26 cellular contexts compared by ENCODE assay signal in genomic region chr22:35152316-35152715, GRCh38.
"Had no signal": no experiment of that assay in that cellular context is flagged by ENCODE, and none has a peak within 500 bp of the region (broad histone marks: within the 10 kb centered on the region; RNA-seq: fewer than 3 reads in every experiment).

No MANE protein-coding gene starts in this region.

- H3K27me3 Mint-ChIP-seq: activated CD8-positive, alpha-beta memory T cell treated with anti-CD3 and anti-CD28 coated beads, Interleukin-2, amount 10 ng/mL, durations not matched to agents 7 days and 5 days had no signal

- H3K4me3 Mint-ChIP-seq: activated CD8-positive, alpha-beta memory T cell treated with anti-CD3 and anti-CD28 coated beads, Interleukin-2, amount 10 ng/mL, durations not matched to agents 7 days and 5 days; activated CD8-positive, alpha-beta T cell treated with anti-CD3 and anti-CD28 coated beads, Interleukin-2, amount 10 ng/mL, durations not matched to agents 7 days and 5 days; activated naive CD4-positive, alpha-beta T cell treated with anti-CD3 and anti-CD28 coated beads for 36 hours; activated naive CD8-positive, alpha-beta T cell; activated T-cell treated with anti-CD3 and anti-CD28 coated beads, Interleukin-2, amount 50 U/mL, for 24 hours; activated T-helper 1 cell treated with anti-CD3 and anti-CD28 coated beads, Interleukin-12 subunit alpha, Interleukin-12 subunit beta, Interleukin-2, Interleukin-4 antibody, amounts not matched to agents 30 ng/mL and 10 ng/mL and 1 ng/mL, durations not matched to agents 14 hours and 24 hours and 36 hours had no signal

- H3K4me1 Mint-ChIP-seq: activated CD8-positive, alpha-beta memory T cell treated with anti-CD3 and anti-CD28 coated beads, Interleukin-2, amount 10 ng/mL, durations not matched to agents 7 days and 5 days had no signal

- ATAC-seq: activated CD8-positive, alpha-beta memory T cell treated with anti-CD3 and anti-CD28 coated beads, Interleukin-2, amount 10 ng/mL, durations not matched to agents 7 days and 5 days; activated CD8-positive, alpha-beta T cell treated with anti-CD3 and anti-CD28 coated beads, Interleukin-2, amount 10 ng/mL, durations not matched to agents 7 days and 5 days; Panc1; Right ventricle myocardium inferior had no signal

- H3K9me3 ChIP-seq: SK-N-SH had no signal

- H3K27ac ChIP-seq: brain microvascular endothelial cell, cardiac muscle cell had no signal

- H3K36me3 Mint-ChIP-seq: activated CD8-positive, alpha-beta memory T cell treated with anti-CD3 and anti-CD28 coated beads, Interleukin-2, amount 10 ng/mL, durations not matched to agents 7 days and 5 days; activated naive CD8-positive, alpha-beta T cell had no signal

- H3K4me3 ChIP-seq: cardiac muscle cell had no signal

- H3K9me3 Mint-ChIP-seq: activated naive CD4-positive, alpha-beta T cell treated with anti-CD3 and anti-CD28 coated beads for 36 hours; activated T-cell treated with anti-CD3 and anti-CD28 coated beads, Interleukin-2, amount 50 U/mL, for 24 hours; activated T-helper 1 cell treated with anti-CD3 and anti-CD28 coated beads, Interleukin-12 subunit alpha, Interleukin-12 subunit beta, Interleukin-2, Interleukin-4 antibody, amounts not matched to agents 30 ng/mL and 10 ng/mL and 1 ng/mL, durations not matched to agents 14 hours and 24 hours and 36 hours had no signal

- H3K27ac Mint-ChIP-seq: activated CD8-positive, alpha-beta memory T cell treated with anti-CD3 and anti-CD28 coated beads, Interleukin-2, amount 10 ng/mL, durations not matched to agents 7 days and 5 days; activated CD8-positive, alpha-beta T cell treated with anti-CD3 and anti-CD28 coated beads, Interleukin-2, amount 10 ng/mL, durations not matched to agents 7 days and 5 days; activated naive CD4-positive, alpha-beta T cell treated with anti-CD3 and anti-CD28 coated beads for 36 hours; activated naive CD8-positive, alpha-beta T cell; activated T-cell treated with anti-CD3 and anti-CD28 coated beads, Interleukin-2, amount 50 U/mL, for 24 hours; activated T-helper 1 cell treated with anti-CD3 and anti-CD28 coated beads, Interleukin-12 subunit alpha, Interleukin-12 subunit beta, Interleukin-2, Interleukin-4 antibody, amounts not matched to agents 30 ng/mL and 10 ng/mL and 1 ng/mL, durations not matched to agents 14 hours and 24 hours and 36 hours had no signal

- H3K36me3 ChIP-seq: brain microvascular endothelial cell, cardiac muscle cell had no signal

- H3K27me3 ChIP-seq: brain microvascular endothelial cell, cardiac muscle cell had no signal

- DNase-seq: activated CD4-positive, alpha-beta T cell treated with anti-CD3 and anti-CD28 coated beads for 48 hours; activated CD4-positive, alpha-beta T cell treated with anti-CD3 and anti-CD28 coated beads, Interleukin-2, amount 50 U/mL, for 4 hours; activated CD4-positive, CD25-positive, alpha-beta regulatory T cell treated with anti-CD3 and anti-CD28 coated beads, Interleukin-2, amount 50 U/mL, for 72 hours; activated CD8-positive, alpha-beta memory T cell treated with anti-CD3 and anti-CD28 coated beads, Interleukin-2, amount 10 ng/mL, durations not matched to agents 7 days and 5 days; activated CD8-positive, alpha-beta T cell treated with anti-CD3 and anti-CD28 coated beads, Interleukin-2, amount 10 ng/mL, durations not matched to agents 7 days and 5 days; activated gamma-delta T cell; activated naive CD4-positive, alpha-beta T cell treated with anti-CD3 and anti-CD28 coated beads for 36 hours; activated T-cell treated with anti-CD3 and anti-CD28 coated beads, Interleukin-2, amount 50 U/mL, for 24 hours; brain microvascular endothelial cell; NCI-H1048; NCI-H146; NCI-H187 treated with DMSO at 0.1 percent for 48 hours; NCI-H2081 treated with DMSO at 0.1 percent for 48 hours; NCI-H446; NCI-H524; NCI-H82; NK-92 treated with Interleukin-12 subunit alpha and Interleukin-12 subunit beta, amount 100 ng/mL, for 24 hours; OCI-M1; RPMI8226; SK-N-SH; T-helper 1 cell had no signal
